ENCODE assay signal across 15 cellular contexts in genomic region chr3:136708339-136708985, GRCh38.
"Had no signal": no experiment of that assay in that cellular context is flagged by ENCODE, and none has a peak within 500 bp of the region (broad histone marks: within the 10 kb centered on the region; RNA-seq: fewer than 3 reads in every experiment).

No MANE protein-coding gene starts in this region.

- H3K27me3 Mint-ChIP-seq: activated CD4-positive, alpha-beta memory T cell treated with anti-CD3 and anti-CD28 coated beads, Interleukin-2, amount 10 ng/mL, durations not matched to agents 7 days and 5 days; activated CD4-positive, alpha-beta T cell treated with anti-CD3 and anti-CD28 coated beads for 36 hours; activated naive CD8-positive, alpha-beta T cell treated with anti-CD3 and anti-CD28 coated beads, Interleukin-2, amount 10 ng/mL, durations not matched to agents 7 days and 5 days; naive B cell had no signal

- H3K36me3 ChIP-seq: lower lobe of right lung, thyroid gland, WERI-Rb-1 had no signal

- H3K4me3 Mint-ChIP-seq: activated CD4-positive, alpha-beta memory T cell treated with anti-CD3 and anti-CD28 coated beads, Interleukin-2, amount 10 ng/mL, durations not matched to agents 7 days and 5 days; activated CD4-positive, alpha-beta T cell treated with anti-CD3 and anti-CD28 coated beads for 36 hours; activated naive CD8-positive, alpha-beta T cell treated with anti-CD3 and anti-CD28 coated beads, Interleukin-2, amount 10 ng/mL, durations not matched to agents 7 days and 5 days had no signal

- DNase-seq: activated CD4-positive, alpha-beta memory T cell treated with anti-CD3 and anti-CD28 coated beads, Interleukin-2, amount 10 ng/mL, durations not matched to agents 7 days and 5 days; activated CD4-positive, alpha-beta T cell treated with anti-CD3 and anti-CD28 coated beads for 36 hours; activated gamma-delta T cell treated with Interleukin-2 at 50 U/mL for 16 hours; activated naive CD8-positive, alpha-beta T cell treated with anti-CD3 and anti-CD28 coated beads, Interleukin-2, amount 10 ng/mL, durations not matched to agents 7 days and 5 days; activated T-cell treated with anti-CD3 and anti-CD28 coated beads, Interleukin-2, amount 50 U/mL, for 48 hours; aorta; hypothalamus; left cardiac atrium; lower lobe of right lung; naive B cell; right cardiac atrium; small intestine; T-helper 9 cell; thyroid gland; WERI-Rb-1 had no signal

- H3K27ac ChIP-seq: lower lobe of right lung, thyroid gland, WERI-Rb-1 had no signal

- H3K27ac Mint-ChIP-seq: activated CD4-positive, alpha-beta memory T cell treated with anti-CD3 and anti-CD28 coated beads, Interleukin-2, amount 10 ng/mL, durations not matched to agents 7 days and 5 days; activated CD4-positive, alpha-beta T cell treated with anti-CD3 and anti-CD28 coated beads for 36 hours; activated naive CD8-positive, alpha-beta T cell treated with anti-CD3 and anti-CD28 coated beads, Interleukin-2, amount 10 ng/mL, durations not matched to agents 7 days and 5 days had no signal

- H3K4me3 ChIP-seq: lower lobe of right lung, thyroid gland had no signal

- H3K27me3 ChIP-seq: thyroid gland had no signal

- H3K9me3 ChIP-seq: lower lobe of right lung, thyroid gland had no signal
